In the genomic region with DNA sequence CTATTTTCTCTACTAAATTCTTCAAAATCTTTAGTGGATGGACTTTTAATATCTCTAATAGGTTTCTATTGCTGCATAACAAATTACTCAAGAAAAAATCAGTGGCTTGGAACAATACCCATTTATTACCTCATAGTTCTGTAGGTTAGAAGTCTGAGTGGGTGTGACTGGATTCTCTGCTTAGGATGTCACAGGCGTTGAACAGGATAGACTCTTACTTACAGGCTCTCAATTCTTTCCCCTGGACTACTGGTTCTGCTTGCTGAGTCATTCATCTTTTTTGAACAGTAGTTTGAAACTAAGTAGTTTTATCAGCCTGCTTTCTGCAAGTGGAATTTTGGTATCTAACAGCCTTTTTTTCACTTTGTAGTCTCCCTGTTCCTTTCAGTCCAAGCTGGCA, we compare ENCODE assay signal across 15 cellular contexts.
A peak's percentile ranks its signal among the peaks of the same experiment; 100 is the strongest.
DNase-seq lines count a peak whose midpoint lies in the region; TF ChIP-seq lines count a peak whose summit lies in the region.
"Had no signal": no experiment of that assay in that cellular context is flagged by ENCODE, and none has a peak within 500 bp of the region (broad histone marks: within the 10 kb centered on the region; RNA-seq: fewer than 3 reads in every experiment).

No MANE protein-coding gene starts in this region.

- no peak overlapping the region for H3K4me2 ChIP-seq in smooth muscle cell

- no peak overlapping the region for H3K9ac ChIP-seq in smooth muscle cell (ENCODE audit: low read depth)

- DNase-seq in HPDE6-E6E7 (ENCODE audit: extremely low spot score), result peak; percentile 19
- DNase-seq in SW480 (ENCODE audit: low spot score), result peak; percentile 8
- DNase-seq in fibroblast of villous mesenchyme (ENCODE audit: low read depth), result peak; percentile 16
- no peak for DNase-seq in smooth muscle cell (lab: John Stamatoyannopoulos, UW; ENCODE audit: unreplicated experiment)
- no peak for DNase-seq in hypothalamus (lab: John Stamatoyannopoulos, UW)
- DNase-seq in SW 1271 (lab: John Stamatoyannopoulos, UW), result no peak
- DNase-seq in stimulated activated CD4-positive, alpha-beta T cell treated with anti-CD3 and anti-CD28 coated beads, Interleukin-1b, Interleukin-23, amount 100 ng/mL, for 48 hours, result no peak
- DNase-seq: activated CD8-positive, alpha-beta T cell treated with anti-CD3 and anti-CD28 coated beads for 36 hours; CD4-positive, alpha-beta memory T cell; effector memory CD8-positive, alpha-beta T cell; hippocampal formation; Kasumi-1; NCI-H2029; SHP77; stimulated activated naive B cell treated with anti-CD40 and anti-IgM and Interleukin-4, amounts not matched to agents 10 μg/mL and 1 μg/mL and 100 μg/mL, for 72 hours had no signal

- TF ChIP-seq CTCF in fibroblast of villous mesenchyme (IDR thresholded peaks at IDR 0.05; ENCODE audit: insufficient read depth, low read depth, low read length) (no peak), smooth muscle cell (IDR thresholded peaks at IDR 0.05; ENCODE audit: borderline replicate concordance, insufficient read depth, poor library complexity, severe bottlenecking) (no peak)

- H3F3A ChIP-seq in smooth muscle cell (ENCODE audit: low read depth), result peaks cover 5% of the 10 kb centered on the region

- H3K9me3 ChIP-seq in smooth muscle cell (replicated peaks; ENCODE audit: low read depth), result no peaks in the 10 kb centered on the region

- WGBS in smooth muscle cell (ENCODE audit: low lambda C conversion rate), result 22% methylated on average over 1 of the region's 1 CpG

- H3K4me1 ChIP-seq in smooth muscle cell (ENCODE audit: low read depth), result peaks cover 6% of the 10 kb centered on the region

- peak overlapping the region; percentile 59 for H3K27ac ChIP-seq in smooth muscle cell (ENCODE audit: low read depth)

- no peaks in the 10 kb centered on the region for H3K36me3 ChIP-seq in smooth muscle cell (ENCODE audit: low read depth)

- H3K4me3 ChIP-seq in fibroblast of villous mesenchyme (ENCODE audit: low read depth, low read length) (no peak overlapping the region), smooth muscle cell (no peak overlapping the region)

- H3K27me3 ChIP-seq in smooth muscle cell (ENCODE audit: low read depth), result no peaks in the 10 kb centered on the region

- H3K79me2 ChIP-seq in smooth muscle cell (ENCODE audit: low read depth), result no peaks in the 10 kb centered on the region

- peak overlapping the region; percentile 29 for H2AFZ ChIP-seq in smooth muscle cell (ENCODE audit: low read depth)

- H4K20me1 ChIP-seq in smooth muscle cell (ENCODE audit: low read depth), result no peaks in the 10 kb centered on the region

Comparison
In these comparisons a context has a peak if more than half of its experiments do, and no peak if none do; other contexts are left out.
1. DNase-seq: peak in HPDE6-E6E7 (single experiment), SW480 (single experiment) and fibroblast of villous mesenchyme (single experiment); none in smooth muscle cell (single experiment), hypothalamus (0 of 51), SW 1271 (0 of 2) and stimulated activated CD4-positive, alpha-beta T cell treated with anti-CD3 and anti-CD28 coated beads, Interleukin-1b, Interleukin-23, amount 100 ng/mL, for 48 hours (single experiment).